In genomic region chr19:57771417-57771816, GRCh38 we compare ENCODE assay signal across 14 cellular contexts. TPM values are rescaled to one million over a fixed set of nuclear protein-coding genes. Genes with fewer than 3 reads are reported as not detected.
A peak's percentile ranks its signal among the peaks of the same experiment; 100 is the strongest.
DNase-seq lines count a peak whose midpoint lies in the region; ATAC-seq and TF ChIP-seq lines count a peak whose summit lies in the region.
"Had no signal": no experiment of that assay in that cellular context is flagged by ENCODE, and none has a peak within 500 bp of the region (broad histone marks: within the 10 kb centered on the region; RNA-seq: fewer than 3 reads in every experiment).

No MANE protein-coding gene starts in this region.

- in situ Hi-C loops in GM13976 (cut with MboI; ENCODE audit: low sequenced_read_pairs, unreplicated experiment) = no loop called here

- no TSS peak for BruUV-seq in OCI-LY7 (replicated peaks; lab: Mats Ljungman, UMichigan)

- H2AFZ ChIP-seq in OCI-LY7 (ENCODE audit: low read length) (no peak overlapping the region), hepatocyte (no peak overlapping the region)

- H3K9me3 Mint-ChIP-seq in activated naive CD4-positive, alpha-beta T cell treated with anti-CD3 and anti-CD28 coated beads, Interleukin-2, amount 10 ng/mL, durations not matched to agents 7 days and 5 days = peaks cover 56% of the 10 kb centered on the region
- H3K9me3 Mint-ChIP-seq in stimulated activated naive B cell treated with anti-CD40 and anti-IgM and Interleukin-4, amounts not matched to agents 10 μg/mL and 1 μg/mL and 100 μg/mL, for 72 hours = peaks cover 2 to 4% of the 10 kb centered on the region in 2 donors

- H3K4me1 Mint-ChIP-seq in activated naive CD4-positive, alpha-beta T cell treated with anti-CD3 and anti-CD28 coated beads, Interleukin-2, amount 10 ng/mL, durations not matched to agents 7 days and 5 days = peaks cover 46% of the 10 kb centered on the region
- H3K4me1 Mint-ChIP-seq in stimulated activated naive B cell treated with anti-CD40 and anti-IgM and Interleukin-4, amounts not matched to agents 10 μg/mL and 1 μg/mL and 100 μg/mL, for 72 hours = peaks cover 40 to 73% of the 10 kb centered on the region in 2 donors

- H3K4me3 ChIP-seq in OCI-LY7 (ENCODE audit: low read depth, low read length, poor library complexity, severe bottlenecking) = no peak overlapping the region
- no peak overlapping the region for H3K4me3 ChIP-seq in hepatocyte

- TF ChIP-seq CTCF in OCI-LY7 (conservative IDR thresholded peaks at IDR 0.05; ENCODE audit: low read length) (no peak), hepatocyte (IDR thresholded peaks at IDR 0.05; ENCODE audit: poor library complexity) (no peak), GM13976 (IDR thresholded peaks at IDR 0.05; ENCODE audit: borderline replicate concordance, control extremely low read depth, extremely low read depth, insufficient read depth, missing control alignments) (no peak)

- no peaks in the 10 kb centered on the region for H3K27me3 Mint-ChIP-seq in activated naive CD4-positive, alpha-beta T cell treated with anti-CD3 and anti-CD28 coated beads, Interleukin-2, amount 10 ng/mL, durations not matched to agents 7 days and 5 days
- no peaks in the 10 kb centered on the region for H3K27me3 Mint-ChIP-seq in stimulated activated naive B cell treated with anti-CD40 and anti-IgM and Interleukin-4, amounts not matched to agents 10 μg/mL and 1 μg/mL and 100 μg/mL, for 72 hours

- no peaks in the 10 kb centered on the region for H3K27me3 ChIP-seq in hepatocyte
- H3K27me3 ChIP-seq: spleen, suprapubic skin had no signal

- H3K36me3 ChIP-seq in OCI-LY7 (ENCODE audit: insufficient read depth, low read length) (peaks cover 43% of the 10 kb centered on the region), hepatocyte (replicated peaks; ENCODE audit: insufficient read depth, low read depth) (no peaks in the 10 kb centered on the region)

- H3K79me2 ChIP-seq in OCI-LY7 (ENCODE audit: insufficient read depth, low read depth, low read length) (peaks cover 67% of the 10 kb centered on the region), hepatocyte (peaks cover 67% of the 10 kb centered on the region)

- H3K27ac ChIP-seq in OCI-LY7 (ENCODE audit: low read depth, low read length, poor library complexity, severe bottlenecking) = no peak overlapping the region
- H3K27ac ChIP-seq in hepatocyte = no peak overlapping the region
- H3K27ac ChIP-seq: suprapubic skin had no signal

- no peak for DNase-seq in activated naive CD4-positive, alpha-beta T cell treated with anti-CD3 and anti-CD28 coated beads, Interleukin-2, amount 10 ng/mL, durations not matched to agents 7 days and 5 days
- DNase-seq in activated naive CD4-positive, alpha-beta T cell treated with Interleukin-2 at 50 U/mL for 16 hours = no peak
- DNase-seq in OCI-LY7 (ENCODE audit: low spot score) = no peak
- no peak for DNase-seq in hepatocyte (ENCODE audit: low spot score)
- no peak for DNase-seq in stimulated activated naive B cell treated with anti-CD40 and anti-IgM and Interleukin-4, amounts not matched to agents 10 μg/mL and 1 μg/mL and 100 μg/mL, for 72 hours
- DNase-seq in stimulated activated CD4-positive, alpha-beta T cell treated with anti-CD3 and anti-CD28 coated beads, Interleukin-12 subunit alpha, Interleukin-12 subunit beta, amount 100 ng/mL, for 4 hours = no peak
- no peak for DNase-seq in GM13976 (ENCODE audit: low spot score)
- no peak for DNase-seq in NCI-H1694 treated with DMSO at 0.1 percent for 48 hours (lab: John Stamatoyannopoulos, UW)
- DNase-seq: hippocampal formation, NCI-H82, nucleus accumbens, spleen, T1000 had no signal

- 93% methylated on average over 4 of the region's 4 CpGs for WGBS in hepatocyte (ENCODE audit: low lambda C conversion rate, missing lambda C conversion rate)

- H3K4me1 ChIP-seq in OCI-LY7 (ENCODE audit: insufficient read depth, low read length, poor library complexity, severe bottlenecking) (peaks cover 36% of the 10 kb centered on the region), hepatocyte (ENCODE audit: insufficient read depth) (peaks cover 5% of the 10 kb centered on the region)

- H3K4me3 Mint-ChIP-seq in activated naive CD4-positive, alpha-beta T cell treated with anti-CD3 and anti-CD28 coated beads, Interleukin-2, amount 10 ng/mL, durations not matched to agents 7 days and 5 days = peak overlapping the region; percentile 3
- H3K4me3 Mint-ChIP-seq in stimulated activated naive B cell treated with anti-CD40 and anti-IgM and Interleukin-4, amounts not matched to agents 10 μg/mL and 1 μg/mL and 100 μg/mL, for 72 hours = peak overlapping the region; percentile 66 to 95

- POLR2A ChIA-PET in OCI-LY7 (lab: Charles Lee) = no interaction called here

- H3K27ac Mint-ChIP-seq in activated naive CD4-positive, alpha-beta T cell treated with anti-CD3 and anti-CD28 coated beads, Interleukin-2, amount 10 ng/mL, durations not matched to agents 7 days and 5 days = peak overlapping the region; percentile 68
- peak overlapping the region; percentile 68 for H3K27ac Mint-ChIP-seq in stimulated activated naive B cell treated with anti-CD40 and anti-IgM and Interleukin-4, amounts not matched to agents 10 μg/mL and 1 μg/mL and 100 μg/mL, for 72 hours

- peak overlapping the region; percentile 30; the same call in 1 of the 2 replicates for H3K4me2 ChIP-seq in OCI-LY7 (ENCODE audit: low read length)
- H3K4me2 ChIP-seq in hepatocyte = peak overlapping the region; percentile 95

- ATAC-seq in stimulated activated naive B cell treated with anti-CD40 and anti-IgM and Interleukin-4, amounts not matched to agents 10 μg/mL and 1 μg/mL and 100 μg/mL, for 72 hours (replicated peaks) = peak; percentile 59

- H3K9me2 ChIP-seq in OCI-LY7 (ENCODE audit: insufficient read depth, low read length) (no peaks in the 10 kb centered on the region), hepatocyte (replicated peaks; ENCODE audit: insufficient read depth) (no peaks in the 10 kb centered on the region)

- CTCF ChIA-PET in activated naive CD4-positive, alpha-beta T cell treated with anti-CD3 and anti-CD28 coated beads, Interleukin-2, amount 10 ng/mL, durations not matched to agents 7 days and 5 days (lab: Charles Lee) = no interaction called here
- CTCF ChIA-PET in OCI-LY7 (lab: Charles Lee; ENCODE audit: unreplicated experiment) = no interaction called here

- H3K36me3 Mint-ChIP-seq in activated naive CD4-positive, alpha-beta T cell treated with anti-CD3 and anti-CD28 coated beads, Interleukin-2, amount 10 ng/mL, durations not matched to agents 7 days and 5 days = peaks cover 69% of the 10 kb centered on the region
- peaks cover 41 to 66% of the 10 kb centered on the region in 2 donors for H3K36me3 Mint-ChIP-seq in stimulated activated naive B cell treated with anti-CD40 and anti-IgM and Interleukin-4, amounts not matched to agents 10 μg/mL and 1 μg/mL and 100 μg/mL, for 72 hours

- H3K9me3 ChIP-seq in OCI-LY7 (ENCODE audit: low read length) = no peaks in the 10 kb centered on the region
- H3K9me3 ChIP-seq in hepatocyte (ENCODE audit: low read depth) = no peaks in the 10 kb centered on the region

- intact Hi-C loops in OCI-LY7 (cut with micrococcal nuclease; ENCODE audit: unreplicated experiment) = no loop called here

- H4K20me1 ChIP-seq in OCI-LY7 (ENCODE audit: insufficient read depth, low read length) = no peaks in the 10 kb centered on the region
- H4K20me1 ChIP-seq in hepatocyte (ENCODE audit: insufficient read depth, poor library complexity, severe bottlenecking) = no peaks in the 10 kb centered on the region

RNA-seq across cellular contexts. Expression of gene ZNF586, which starts 1.9 kb away (rescaled TPM):
- total RNA-seq in OCI-LY7 (2014; rRNA removed; shearing (Covaris generic)) = 19.7 and 21.6 TPM in 2 replicates
- 23.8 and 25.2 TPM in 2 replicates for total RNA-seq in OCI-LY7 (2022)
- total RNA-seq in hepatocyte = 11.4 and 22.5 TPM in 2 replicates
- 8.0 and 11.2 TPM in 2 replicates for polyA plus RNA-seq in hepatocyte

RNA-seq across cellular contexts. Expression of gene ZNF776, which starts 24.8 kb away (rescaled TPM):
- 17.3 and 36.0 TPM in 2 replicates for total RNA-seq in OCI-LY7 (2014; rRNA removed; shearing (Covaris generic))
- 19.6 and 20.6 TPM in 2 replicates for total RNA-seq in OCI-LY7 (2022)
- 10.3 and 11.4 TPM in 2 replicates for total RNA-seq in hepatocyte
- 8.2 and 10.6 TPM in 2 replicates for polyA plus RNA-seq in hepatocyte

RNA-seq across cellular contexts. Expression of gene ZNF552, which starts 43.3 kb away (rescaled TPM):
- total RNA-seq in OCI-LY7 (2014; rRNA removed; shearing (Covaris generic)) = 8.6 and 10.2 TPM in 2 replicates
- total RNA-seq in OCI-LY7 (2022) (11.4 and 12.5 TPM in 2 replicates), hepatocyte (25.9 and 26.7 TPM in 2 replicates)
- polyA plus RNA-seq in hepatocyte = 12.9 and 13.7 TPM in 2 replicates

RNA-seq across cellular contexts. Expression of gene ZNF671, which starts 44.0 kb away (rescaled TPM):
- 9.2 and 10.8 TPM in 2 replicates for total RNA-seq in OCI-LY7 (2014; rRNA removed; shearing (Covaris generic))
- 9.8 and 11.4 TPM in 2 replicates for total RNA-seq in OCI-LY7 (2022)
- total RNA-seq in hepatocyte = 6.7 and 6.8 TPM in 2 replicates
- polyA plus RNA-seq in hepatocyte = 3.9 and 6.7 TPM in 2 replicates

RNA-seq across cellular contexts. Expression of gene ZNF587B, which starts 58.7 kb away (rescaled TPM):
- 19.8 and 20.2 TPM in 2 replicates for total RNA-seq in OCI-LY7 (2014; rRNA removed; shearing (Covaris generic))
- total RNA-seq in OCI-LY7 (2022) = 24.6 and 25.8 TPM in 2 replicates
- 13.9 and 16.8 TPM in 2 replicates for total RNA-seq in hepatocyte
- 1.8 and 6.4 TPM in 2 replicates for polyA plus RNA-seq in hepatocyte
